Comparison of ENCODE assay signal across 1 cellular context in the genomic region with DNA sequence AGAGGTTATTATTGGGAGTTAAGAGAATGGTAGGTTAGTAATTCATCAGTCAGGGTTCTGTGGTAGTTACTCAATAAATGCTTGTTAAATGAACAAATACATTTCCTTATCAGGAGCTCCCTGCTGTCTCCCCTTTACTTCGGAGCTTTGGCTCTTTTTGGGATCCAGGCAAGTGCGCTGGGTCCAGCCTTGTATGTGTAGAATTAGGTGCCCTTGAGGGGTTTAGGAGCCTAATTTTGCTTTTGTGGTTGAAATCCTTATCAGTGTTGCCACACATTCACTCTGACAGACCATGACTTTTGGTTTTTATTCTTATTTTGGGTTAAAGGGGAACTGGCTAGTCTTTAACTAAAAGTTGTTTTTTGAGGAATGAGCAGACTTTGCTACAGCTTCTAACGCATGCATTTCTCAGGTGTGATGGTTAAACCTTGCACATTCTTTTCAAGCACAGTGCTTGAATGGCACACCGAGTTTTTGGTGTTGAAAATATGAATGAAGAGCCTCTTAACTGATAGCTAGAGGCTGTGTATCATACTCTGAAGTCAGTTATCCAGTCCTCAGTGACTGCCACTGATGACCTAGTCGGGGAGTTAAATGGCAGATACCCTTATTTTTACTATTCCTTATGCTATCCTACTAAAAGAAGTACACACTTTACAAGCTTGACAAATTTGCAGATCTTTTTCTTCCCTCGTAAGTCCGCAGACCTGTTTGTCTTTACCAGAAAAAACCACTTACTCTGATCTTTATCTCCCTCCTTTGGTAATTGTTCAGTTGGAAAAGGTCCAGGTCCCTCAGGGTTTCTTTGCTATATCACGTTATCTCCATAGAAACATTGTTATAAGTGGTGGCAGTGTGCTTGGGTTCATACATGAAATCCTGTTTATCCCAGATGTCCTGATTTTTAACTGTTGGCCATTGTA.
TF ChIP-seq lines count a peak whose summit lies in the region.

No MANE protein-coding gene starts in this region.

TF ChIP-seq in HEK293, 187 proteins besides CTCF, POLR2A, EP300 and RAD21 (continued from another document and continues in another):
- TF ChIP-seq, protein P1, sequence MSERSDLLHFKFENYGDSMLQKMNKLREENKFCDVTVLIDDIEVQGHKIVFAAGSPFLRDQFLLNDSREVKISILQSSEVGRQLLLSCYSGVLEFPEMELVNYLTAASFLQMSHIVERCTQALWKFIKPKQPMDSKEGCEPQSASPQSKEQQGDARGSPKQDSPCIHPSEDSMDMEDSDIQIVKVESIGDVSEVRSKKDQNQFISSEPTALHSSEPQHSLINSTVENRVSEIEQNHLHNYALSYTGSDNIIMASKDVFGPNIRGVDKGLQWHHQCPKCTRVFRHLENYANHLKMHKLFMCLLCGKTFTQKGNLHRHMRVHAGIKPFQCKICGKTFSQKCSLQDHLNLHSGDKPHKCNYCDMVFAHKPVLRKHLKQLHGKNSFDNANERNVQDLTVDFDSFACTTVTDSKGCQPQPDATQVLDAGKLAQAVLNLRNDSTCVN (tag by site-specific recombination; optimal IDR thresholded peaks at IDR 0.05), result no peak
- TF ChIP-seq ZNF292 (tag by site-specific recombination; IDR thresholded peaks at IDR 0.05; ENCODE audit: borderline replicate concordance, low read depth), result no peak
- TF ChIP-seq, protein P2, sequence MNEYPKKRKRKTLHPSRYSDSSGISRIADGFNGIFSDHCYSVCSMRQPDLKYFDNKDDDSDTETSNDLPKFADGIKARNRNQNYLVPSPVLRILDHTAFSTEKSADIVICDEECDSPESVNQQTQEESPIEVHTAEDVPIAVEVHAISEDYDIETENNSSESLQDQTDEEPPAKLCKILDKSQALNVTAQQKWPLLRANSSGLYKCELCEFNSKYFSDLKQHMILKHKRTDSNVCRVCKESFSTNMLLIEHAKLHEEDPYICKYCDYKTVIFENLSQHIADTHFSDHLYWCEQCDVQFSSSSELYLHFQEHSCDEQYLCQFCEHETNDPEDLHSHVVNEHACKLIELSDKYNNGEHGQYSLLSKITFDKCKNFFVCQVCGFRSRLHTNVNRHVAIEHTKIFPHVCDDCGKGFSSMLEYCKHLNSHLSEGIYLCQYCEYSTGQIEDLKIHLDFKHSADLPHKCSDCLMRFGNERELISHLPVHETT (tag by site-specific recombination; IDR thresholded peaks at IDR 0.05), result peak; percentile 20; the same call in 1 of the 2 replicates
- no peak for TF ChIP-seq ZNF146 (tag by site-specific recombination; IDR thresholded peaks at IDR 0.05)
- no peak for TF ChIP-seq ZNF239 (tag by site-specific recombination; IDR thresholded peaks at IDR 0.05)
- no peak for TF ChIP-seq ZIC2 (tag by site-specific recombination; IDR thresholded peaks at IDR 0.05)
- TF ChIP-seq, protein P3, sequence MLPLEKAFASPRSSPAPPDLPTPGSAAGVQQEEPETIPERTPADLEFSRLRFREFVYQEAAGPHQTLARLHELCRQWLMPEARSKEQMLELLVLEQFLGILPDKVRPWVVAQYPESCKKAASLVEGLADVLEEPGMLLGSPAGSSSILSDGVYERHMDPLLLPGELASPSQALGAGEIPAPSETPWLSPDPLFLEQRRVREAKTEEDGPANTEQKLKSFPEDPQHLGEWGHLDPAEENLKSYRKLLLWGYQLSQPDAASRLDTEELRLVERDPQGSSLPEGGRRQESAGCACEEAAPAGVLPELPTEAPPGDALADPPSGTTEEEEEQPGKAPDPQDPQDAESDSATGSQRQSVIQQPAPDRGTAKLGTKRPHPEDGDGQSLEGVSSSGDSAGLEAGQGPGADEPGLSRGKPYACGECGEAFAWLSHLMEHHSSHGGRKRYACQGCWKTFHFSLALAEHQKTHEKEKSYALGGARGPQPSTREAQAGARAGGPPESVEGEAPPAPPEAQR (tag by site-specific recombination; IDR thresholded peaks at IDR 0.05), result no peak
- TF ChIP-seq, protein P4, sequence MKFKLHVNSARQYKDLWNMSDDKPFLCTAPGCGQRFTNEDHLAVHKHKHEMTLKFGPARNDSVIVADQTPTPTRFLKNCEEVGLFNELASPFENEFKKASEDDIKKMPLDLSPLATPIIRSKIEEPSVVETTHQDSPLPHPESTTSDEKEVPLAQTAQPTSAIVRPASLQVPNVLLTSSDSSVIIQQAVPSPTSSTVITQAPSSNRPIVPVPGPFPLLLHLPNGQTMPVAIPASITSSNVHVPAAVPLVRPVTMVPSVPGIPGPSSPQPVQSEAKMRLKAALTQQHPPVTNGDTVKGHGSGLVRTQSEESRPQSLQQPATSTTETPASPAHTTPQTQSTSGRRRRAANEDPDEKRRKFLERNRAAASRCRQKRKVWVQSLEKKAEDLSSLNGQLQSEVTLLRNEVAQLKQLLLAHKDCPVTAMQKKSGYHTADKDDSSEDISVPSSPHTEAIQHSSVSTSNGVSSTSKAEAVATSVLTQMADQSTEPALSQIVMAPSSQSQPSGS (tag by site-specific recombination; IDR thresholded peaks at IDR 0.05; ENCODE audit: low read depth), result no peak
- TF ChIP-seq OVOL3 (tag by site-specific recombination; IDR thresholded peaks at IDR 0.05), result no peak
- TF ChIP-seq ZXDB (tag by site-specific recombination; IDR thresholded peaks at IDR 0.05), result 0 out of 2 replicates have a peak, but pooled peaks have one; percentile 48
- TF ChIP-seq, protein P5, sequence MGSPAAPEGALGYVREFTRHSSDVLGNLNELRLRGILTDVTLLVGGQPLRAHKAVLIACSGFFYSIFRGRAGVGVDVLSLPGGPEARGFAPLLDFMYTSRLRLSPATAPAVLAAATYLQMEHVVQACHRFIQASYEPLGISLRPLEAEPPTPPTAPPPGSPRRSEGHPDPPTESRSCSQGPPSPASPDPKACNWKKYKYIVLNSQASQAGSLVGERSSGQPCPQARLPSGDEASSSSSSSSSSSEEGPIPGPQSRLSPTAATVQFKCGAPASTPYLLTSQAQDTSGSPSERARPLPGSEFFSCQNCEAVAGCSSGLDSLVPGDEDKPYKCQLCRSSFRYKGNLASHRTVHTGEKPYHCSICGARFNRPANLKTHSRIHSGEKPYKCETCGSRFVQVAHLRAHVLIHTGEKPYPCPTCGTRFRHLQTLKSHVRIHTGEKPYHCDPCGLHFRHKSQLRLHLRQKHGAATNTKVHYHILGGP (tag by site-specific recombination; IDR thresholded peaks at IDR 0.05), result no peak
- TF ChIP-seq, protein P6, sequence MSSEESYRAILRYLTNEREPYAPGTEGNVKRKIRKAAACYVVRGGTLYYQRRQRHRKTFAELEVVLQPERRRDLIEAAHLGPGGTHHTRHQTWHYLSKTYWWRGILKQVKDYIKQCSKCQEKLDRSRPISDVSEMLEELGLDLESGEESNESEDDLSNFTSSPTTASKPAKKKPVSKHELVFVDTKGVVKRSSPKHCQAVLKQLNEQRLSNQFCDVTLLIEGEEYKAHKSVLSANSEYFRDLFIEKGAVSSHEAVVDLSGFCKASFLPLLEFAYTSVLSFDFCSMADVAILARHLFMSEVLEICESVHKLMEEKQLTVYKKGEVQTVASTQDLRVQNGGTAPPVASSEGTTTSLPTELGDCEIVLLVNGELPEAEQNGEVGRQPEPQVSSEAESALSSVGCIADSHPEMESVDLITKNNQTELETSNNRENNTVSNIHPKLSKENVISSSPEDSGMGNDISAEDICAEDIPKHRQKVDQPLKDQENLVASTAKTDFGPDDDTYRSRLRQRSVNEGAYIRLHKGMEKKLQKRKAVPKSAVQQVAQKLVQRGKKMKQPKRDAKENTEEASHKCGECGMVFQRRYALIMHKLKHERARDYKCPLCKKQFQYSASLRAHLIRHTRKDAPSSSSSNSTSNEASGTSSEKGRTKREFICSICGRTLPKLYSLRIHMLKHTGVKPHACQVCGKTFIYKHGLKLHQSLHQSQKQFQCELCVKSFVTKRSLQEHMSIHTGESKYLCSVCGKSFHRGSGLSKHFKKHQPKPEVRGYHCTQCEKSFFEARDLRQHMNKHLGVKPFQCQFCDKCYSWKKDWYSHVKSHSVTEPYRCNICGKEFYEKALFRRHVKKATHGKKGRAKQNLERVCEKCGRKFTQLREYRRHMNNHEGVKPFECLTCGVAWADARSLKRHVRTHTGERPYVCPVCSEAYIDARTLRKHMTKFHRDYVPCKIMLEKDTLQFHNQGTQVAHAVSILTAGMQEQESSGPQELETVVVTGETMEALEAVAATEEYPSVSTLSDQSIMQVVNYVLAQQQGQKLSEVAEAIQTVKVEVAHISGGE (tag by site-specific recombination; conservative IDR thresholded peaks at IDR 0.05; ENCODE audit: low read depth), result no peak
- TF ChIP-seq ZNF548 (tag by site-specific recombination; IDR thresholded peaks at IDR 0.05), result no peak
- TF ChIP-seq, protein P7, sequence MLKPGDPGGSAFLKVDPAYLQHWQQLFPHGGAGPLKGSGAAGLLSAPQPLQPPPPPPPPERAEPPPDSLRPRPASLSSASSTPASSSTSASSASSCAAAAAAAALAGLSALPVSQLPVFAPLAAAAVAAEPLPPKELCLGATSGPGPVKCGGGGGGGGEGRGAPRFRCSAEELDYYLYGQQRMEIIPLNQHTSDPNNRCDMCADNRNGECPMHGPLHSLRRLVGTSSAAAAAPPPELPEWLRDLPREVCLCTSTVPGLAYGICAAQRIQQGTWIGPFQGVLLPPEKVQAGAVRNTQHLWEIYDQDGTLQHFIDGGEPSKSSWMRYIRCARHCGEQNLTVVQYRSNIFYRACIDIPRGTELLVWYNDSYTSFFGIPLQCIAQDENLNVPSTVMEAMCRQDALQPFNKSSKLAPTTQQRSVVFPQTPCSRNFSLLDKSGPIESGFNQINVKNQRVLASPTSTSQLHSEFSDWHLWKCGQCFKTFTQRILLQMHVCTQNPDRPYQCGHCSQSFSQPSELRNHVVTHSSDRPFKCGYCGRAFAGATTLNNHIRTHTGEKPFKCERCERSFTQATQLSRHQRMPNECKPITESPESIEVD (tag by site-specific recombination; IDR thresholded peaks at IDR 0.05), result peak; percentile 94
- no peak for TF ChIP-seq ZNF76 (tag by site-specific recombination; IDR thresholded peaks at IDR 0.05; ENCODE audit: borderline replicate concordance, low read depth)
- TF ChIP-seq ZNF610 (tag by site-specific recombination; IDR thresholded peaks at IDR 0.05; ENCODE audit: borderline replicate concordance), result no peak
- no peak for TF ChIP-seq ZNF707 (tag by site-specific recombination; IDR thresholded peaks at IDR 0.05)
- no peak for TF ChIP-seq ZNF791 (tag by site-specific recombination; IDR thresholded peaks at IDR 0.05)
- no peak for TF ChIP-seq ZNF433 (tag by site-specific recombination; IDR thresholded peaks at IDR 0.05; ENCODE audit: low read depth)
- TF ChIP-seq, protein P8, sequence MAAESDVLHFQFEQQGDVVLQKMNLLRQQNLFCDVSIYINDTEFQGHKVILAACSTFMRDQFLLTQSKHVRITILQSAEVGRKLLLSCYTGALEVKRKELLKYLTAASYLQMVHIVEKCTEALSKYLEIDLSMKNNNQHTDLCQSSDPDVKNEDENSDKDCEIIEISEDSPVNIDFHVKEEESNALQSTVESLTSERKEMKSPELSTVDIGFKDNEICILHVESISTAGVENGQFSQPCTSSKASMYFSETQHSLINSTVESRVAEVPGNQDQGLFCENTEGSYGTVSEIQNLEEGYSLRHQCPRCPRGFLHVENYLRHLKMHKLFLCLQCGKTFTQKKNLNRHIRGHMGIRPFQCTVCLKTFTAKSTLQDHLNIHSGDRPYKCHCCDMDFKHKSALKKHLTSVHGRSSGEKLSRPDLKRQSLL (tag by site-specific recombination; IDR thresholded peaks at IDR 0.05), result no peak
- TF ChIP-seq ZNF2 (tag by site-specific recombination; IDR thresholded peaks at IDR 0.05), result no peak
- TF ChIP-seq, protein P9, sequence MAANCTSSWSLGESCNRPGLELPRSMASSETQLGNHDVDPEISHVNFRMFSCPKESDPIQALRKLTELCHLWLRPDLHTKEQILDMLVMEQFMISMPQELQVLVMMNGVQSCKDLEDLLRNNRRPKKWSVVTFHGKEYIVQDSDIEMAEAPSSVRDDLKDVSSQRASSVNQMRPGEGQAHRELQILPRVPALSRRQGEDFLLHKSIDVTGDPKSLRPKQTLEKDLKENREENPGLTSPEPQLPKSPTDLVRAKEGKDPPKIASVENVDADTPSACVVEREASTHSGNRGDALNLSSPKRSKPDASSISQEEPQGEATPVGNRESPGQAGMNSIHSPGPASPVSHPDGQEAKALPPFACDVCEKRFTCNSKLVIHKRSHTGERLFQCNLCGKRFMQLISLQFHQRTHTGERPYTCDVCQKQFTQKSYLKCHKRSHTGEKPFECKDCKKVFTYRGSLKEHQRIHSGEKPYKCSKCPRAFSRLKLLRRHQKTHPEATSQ (tag by site-specific recombination; IDR thresholded peaks at IDR 0.05), result no peak
- peak; percentile 59; the same call in 1 of the 2 replicates for TF ChIP-seq ZBTB20 (tag by site-specific recombination; IDR thresholded peaks at IDR 0.05)
- TF ChIP-seq, protein P10, sequence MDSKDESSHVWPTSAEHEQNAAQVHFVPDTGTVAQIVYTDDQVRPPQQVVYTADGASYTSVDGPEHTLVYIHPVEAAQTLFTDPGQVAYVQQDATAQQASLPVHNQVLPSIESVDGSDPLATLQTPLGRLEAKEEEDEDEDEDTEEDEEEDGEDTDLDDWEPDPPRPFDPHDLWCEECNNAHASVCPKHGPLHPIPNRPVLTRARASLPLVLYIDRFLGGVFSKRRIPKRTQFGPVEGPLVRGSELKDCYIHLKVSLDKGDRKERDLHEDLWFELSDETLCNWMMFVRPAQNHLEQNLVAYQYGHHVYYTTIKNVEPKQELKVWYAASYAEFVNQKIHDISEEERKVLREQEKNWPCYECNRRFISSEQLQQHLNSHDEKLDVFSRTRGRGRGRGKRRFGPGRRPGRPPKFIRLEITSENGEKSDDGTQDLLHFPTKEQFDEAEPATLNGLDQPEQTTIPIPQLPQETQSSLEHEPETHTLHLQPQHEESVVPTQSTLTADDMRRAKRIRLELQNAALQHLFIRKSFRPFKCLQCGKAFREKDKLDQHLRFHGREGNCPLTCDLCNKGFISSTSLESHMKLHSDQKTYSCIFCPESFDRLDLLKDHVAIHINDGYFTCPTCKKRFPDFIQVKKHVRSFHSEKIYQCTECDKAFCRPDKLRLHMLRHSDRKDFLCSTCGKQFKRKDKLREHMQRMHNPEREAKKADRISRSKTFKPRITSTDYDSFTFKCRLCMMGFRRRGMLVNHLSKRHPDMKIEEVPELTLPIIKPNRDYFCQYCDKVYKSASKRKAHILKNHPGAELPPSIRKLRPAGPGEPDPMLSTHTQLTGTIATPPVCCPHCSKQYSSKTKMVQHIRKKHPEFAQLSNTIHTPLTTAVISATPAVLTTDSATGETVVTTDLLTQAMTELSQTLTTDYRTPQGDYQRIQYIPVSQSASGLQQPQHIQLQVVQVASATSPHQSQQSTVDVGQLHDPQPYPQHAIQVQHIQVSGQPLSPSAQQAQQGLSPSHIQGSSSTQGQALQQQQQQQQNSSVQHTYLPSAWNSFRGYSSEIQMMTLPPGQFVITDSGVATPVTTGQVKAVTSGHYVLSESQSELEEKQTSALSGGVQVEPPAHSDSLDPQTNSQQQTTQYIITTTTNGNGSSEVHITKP (tag by site-specific recombination; IDR thresholded peaks at IDR 0.05), result 0 out of 2 replicates have a peak, but pooled peaks have one; percentile 4
- TF ChIP-seq FEZF1 (tag by site-specific recombination; IDR thresholded peaks at IDR 0.05), result peak; percentile 89
- 0 out of 2 replicates have a peak, but pooled peaks have one; percentile 39 for TF ChIP-seq ZNF843 (tag by site-specific recombination; IDR thresholded peaks at IDR 0.05)
- TF ChIP-seq KLF1 (tag by site-specific recombination; IDR thresholded peaks at IDR 0.05), result no peak
- no peak for TF ChIP-seq ZNF341 (tag by site-specific recombination; IDR thresholded peaks at IDR 0.05; ENCODE audit: low read depth)
